In the genomic region with DNA sequence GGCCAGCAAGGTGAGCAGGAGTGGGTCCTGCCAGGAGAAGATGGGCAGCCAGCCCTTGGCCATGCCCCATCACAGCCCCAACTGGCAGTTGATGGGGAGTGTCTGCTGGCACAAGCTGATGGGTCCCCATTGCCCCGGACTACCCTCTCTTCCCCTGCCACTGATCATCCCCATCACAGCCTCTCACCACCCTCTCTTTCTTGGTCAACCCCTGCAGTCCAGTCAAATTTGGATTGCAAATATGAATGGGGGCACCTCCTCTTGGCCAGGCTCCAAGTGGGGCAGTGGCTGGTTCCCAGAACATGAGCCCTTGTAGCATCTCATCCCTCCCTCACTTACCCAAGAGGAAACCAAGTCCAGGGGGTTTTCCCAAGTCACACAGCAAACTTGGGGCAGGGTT, we compare ENCODE assay signal across 25 cellular contexts. TPM values are rescaled to one million over a fixed set of nuclear protein-coding genes. Genes with fewer than 3 reads are reported as not detected.
"Had no signal": no experiment of that assay in that cellular context is flagged by ENCODE, and none has a peak within 500 bp of the region (broad histone marks: within the 10 kb centered on the region; RNA-seq: fewer than 3 reads in every experiment).

No MANE protein-coding gene starts in this region.

- FAIRE-seq: HepG2, RCC 7860 had no signal

- DNase-seq: IMR-90, KBM-7, MV-4-11, NCI-H1048, NCI-H1105, NCI-H1417, NCI-H1436 treated with DMSO at 0.1 percent for 48 hours, NCI-H187 treated with DMSO at 0.1 percent for 48 hours, NCI-H2029 treated with DMSO at 0.1 percent for 48 hours, NCI-H2171 treated with DMSO at 0.1 percent for 48 hours, NCI-H345, NCI-H446 treated with DMSO at 0.1 percent for 48 hours, NCI-H510A treated with DMSO at 0.1 percent for 48 hours, NCI-H69, NCI-H774, Right ventricle myocardium superior, RPMI8226, SIG-M5 had no signal

- H3K4me1 ChIP-seq: SJSA1 had no signal

- H3K9me3 ChIP-seq: SJSA1 had no signal

- H3K27ac ChIP-seq: SJSA1, SK-N-MC had no signal

- H3K4me3 ChIP-seq: SJSA1, SK-N-MC had no signal

- H3K36me3 ChIP-seq: SJSA1 had no signal

- ATAC-seq: HepG2 had no signal

RNA-seq across cellular contexts. Expression of a gene that starts 17.4 kb away (rescaled TPM):
- total RNA-seq: HepG2, HT1080, IMR-90, LHCN-M2, MCF 10A, Right ventricle myocardium superior, SJSA1 had no signal
- polyA plus RNA-seq: HepG2, IMR-90 had no signal

RNA-seq across cellular contexts. Expression of a gene that starts 54.5 kb away (rescaled TPM):
- total RNA-seq: MCF 10A had no signal
